Comparison of ENCODE assay signal across 11 cellular contexts in genomic region chr10:13658864-13659685, GRCh38.
DNase-seq lines count a peak whose midpoint lies in the region; ATAC-seq and TF ChIP-seq lines count a peak whose summit lies in the region.
"Had no signal": no experiment of that assay in that cellular context is flagged by ENCODE, and none has a peak within 500 bp of the region (broad histone marks: within the 10 kb centered on the region; RNA-seq: fewer than 3 reads in every experiment).

No MANE protein-coding gene starts in this region.

- H3K27ac Mint-ChIP-seq in activated naive CD4-positive, alpha-beta T cell treated with anti-CD3 and anti-CD28 coated beads, Interleukin-2, amount 10 ng/mL, durations not matched to agents 7 days and 5 days, result no peak overlapping the region

- H3K9me3 ChIP-seq in colonic mucosa, result no peaks in the 10 kb centered on the region
- H3K9me3 ChIP-seq in lower lobe of right lung, result no peaks in the 10 kb centered on the region
- no peaks in the 10 kb centered on the region for H3K9me3 ChIP-seq in upper lobe of left lung
- H3K9me3 ChIP-seq: Peyer's patch had no signal

- no peaks in the 10 kb centered on the region for H3K9me3 Mint-ChIP-seq in activated naive CD4-positive, alpha-beta T cell treated with anti-CD3 and anti-CD28 coated beads, Interleukin-2, amount 10 ng/mL, durations not matched to agents 7 days and 5 days
- H3K9me3 Mint-ChIP-seq: WTC11 had no signal

- peaks cover 20% of the 10 kb centered on the region for H3K27me3 Mint-ChIP-seq in activated naive CD4-positive, alpha-beta T cell treated with anti-CD3 and anti-CD28 coated beads, Interleukin-2, amount 10 ng/mL, durations not matched to agents 7 days and 5 days

- H3K4me1 Mint-ChIP-seq in activated naive CD4-positive, alpha-beta T cell treated with anti-CD3 and anti-CD28 coated beads, Interleukin-2, amount 10 ng/mL, durations not matched to agents 7 days and 5 days, result peaks cover 21% of the 10 kb centered on the region

- CTCF ChIA-PET in activated naive CD4-positive, alpha-beta T cell treated with anti-CD3 and anti-CD28 coated beads, Interleukin-2, amount 10 ng/mL, durations not matched to agents 7 days and 5 days (lab: Charles Lee), result interaction anchor here (0.6 to 2.9 kb wide), 17 partner anchors 8 to 1105 kb away, joined by 3 to 15 read pairs (median 4); no protein-coding TSS in a partner anchor

- no peaks in the 10 kb centered on the region for H3K27me3 ChIP-seq in colonic mucosa
- no peaks in the 10 kb centered on the region for H3K27me3 ChIP-seq in lower lobe of right lung (ENCODE audit: low read depth)
- H3K27me3 ChIP-seq in upper lobe of left lung, result no peaks in the 10 kb centered on the region
- H3K27me3 ChIP-seq in foreskin keratinocyte, result no peaks in the 10 kb centered on the region
- H3K27me3 ChIP-seq: Peyer's patch had no signal

- no peak overlapping the region for H3K9ac ChIP-seq in colonic mucosa (ENCODE audit: low read depth in 2 of 2, low read length in 2 of 2)

- no peak for TF ChIP-seq CTCF in colonic mucosa (IDR thresholded peaks at IDR 0.05)
- no peak for TF ChIP-seq CTCF in lower lobe of right lung (IDR thresholded peaks at IDR 0.05)
- no peak for TF ChIP-seq CTCF in upper lobe of left lung (IDR thresholded peaks at IDR 0.05)
- TF ChIP-seq CTCF in foreskin keratinocyte (conservative IDR thresholded peaks at IDR 0.05), result no peak

- TF ChIP-seq EP300 in upper lobe of left lung (IDR thresholded peaks at IDR 0.05), result no peak

- 28 to 58% methylated on average over 16 to 21 of the region's 21 CpGs for WGBS in upper lobe of left lung, 2 donors

- no peaks in the 10 kb centered on the region for H3K4me1 ChIP-seq in colonic mucosa
- H3K4me1 ChIP-seq in lower lobe of right lung, result peaks cover 23% of the 10 kb centered on the region
- peaks cover 17 to 22% (median 19%) of the 10 kb centered on the region in 4 donors for H3K4me1 ChIP-seq in upper lobe of left lung
- H3K4me1 ChIP-seq in foreskin keratinocyte, result peaks cover 9% of the 10 kb centered on the region

- ATAC-seq in lower lobe of right lung (peak; percentile 18 to 45), upper lobe of left lung (ENCODE audit: low FRiP score in 2 of 2) (peak; percentile 13 to 48), foreskin keratinocyte (no peak)

- H3K4me3 Mint-ChIP-seq in activated naive CD4-positive, alpha-beta T cell treated with anti-CD3 and anti-CD28 coated beads, Interleukin-2, amount 10 ng/mL, durations not matched to agents 7 days and 5 days, result no peak overlapping the region
- H3K4me3 Mint-ChIP-seq: WTC11 had no signal

- peak; percentile 25 for DNase-seq in activated naive CD4-positive, alpha-beta T cell treated with anti-CD3 and anti-CD28 coated beads, Interleukin-2, amount 10 ng/mL, durations not matched to agents 7 days and 5 days
- no peak for DNase-seq in activated naive CD4-positive, alpha-beta T cell treated with Interleukin-2 at 50 U/mL for 16 hours
- DNase-seq in colonic mucosa, result peak; percentile 23
- peak; percentile 64 for DNase-seq in lower lobe of right lung
- DNase-seq in upper lobe of left lung, result peak; percentile 37 to 62
- DNase-seq in foreskin keratinocyte, result no peak
- no peak for DNase-seq in NCI-H187 treated with DMSO at 0.1 percent for 48 hours (lab: John Stamatoyannopoulos, UW)
- no peak for DNase-seq in NCI-H526 treated with DMSO at 0.1 percent for 48 hours (lab: John Stamatoyannopoulos, UW)
- DNase-seq: NCI-H1417 treated with DMSO at 0.1 percent for 48 hours had no signal

- TF ChIP-seq POLR2A in upper lobe of left lung (IDR thresholded peaks at IDR 0.05), result no peak

- H3K36me3 Mint-ChIP-seq in activated naive CD4-positive, alpha-beta T cell treated with anti-CD3 and anti-CD28 coated beads, Interleukin-2, amount 10 ng/mL, durations not matched to agents 7 days and 5 days, result no peaks in the 10 kb centered on the region

- H3K4me3 ChIP-seq in colonic mucosa, result no peak overlapping the region
- H3K4me3 ChIP-seq in lower lobe of right lung, result peak overlapping the region; percentile 10
- H3K4me3 ChIP-seq in upper lobe of left lung, result no peak overlapping the region
- H3K4me3 ChIP-seq: Peyer's patch had no signal

- intact Hi-C loops in colonic mucosa (cut with DNase I), result loop anchor here (2.0 kb wide), 1 partner anchor 120 kb away; no protein-coding TSS in a partner anchor
- intact Hi-C loops in lower lobe of right lung (cut with DNase I), result no loop called here

- no peaks in the 10 kb centered on the region for H3K36me3 ChIP-seq in colonic mucosa
- peaks cover 61% of the 10 kb centered on the region for H3K36me3 ChIP-seq in lower lobe of right lung
- peaks cover 3 to 54% (median 29%) of the 10 kb centered on the region in 4 donors for H3K36me3 ChIP-seq in upper lobe of left lung

- H3K27ac ChIP-seq in colonic mucosa (no peak overlapping the region), lower lobe of right lung (peak overlapping the region; percentile 47), upper lobe of left lung (peak overlapping the region; percentile 48 to 77 (median 60)), foreskin keratinocyte (no peak overlapping the region)

Comparison
In these comparisons a context has a peak if more than half of its experiments do, and no peak if none do; other contexts are left out.
1. DNase-seq: peak in activated naive CD4-positive, alpha-beta T cell treated with anti-CD3 and anti-CD28 coated beads, Interleukin-2, amount 10 ng/mL, durations not matched to agents 7 days and 5 days (single experiment), colonic mucosa (single experiment), lower lobe of right lung (single experiment) and upper lobe of left lung (2 of 2); none in activated naive CD4-positive, alpha-beta T cell treated with Interleukin-2 at 50 U/mL for 16 hours (single experiment), foreskin keratinocyte (0 of 2), NCI-H187 treated with DMSO at 0.1 percent for 48 hours (single experiment) and NCI-H526 treated with DMSO at 0.1 percent for 48 hours (single experiment).
2. H3K27ac ChIP-seq: peak in lower lobe of right lung (single experiment) and upper lobe of left lung (4 of 4); none in colonic mucosa (single experiment) and foreskin keratinocyte (single experiment).